In genomic region chr5:136089804-136090203, GRCh38 we compare ENCODE assay signal across 2 cellular contexts.
TF ChIP-seq lines count a peak whose summit lies in the region.

No MANE protein-coding gene starts in this region.

TF ChIP-seq in HEK293T, 16 proteins besides CTCF, POLR2A, EP300 and RAD21 (continued from another document):
- TF ChIP-seq FOXK2 (IDR thresholded peaks at IDR 0.05), result no peak

TF ChIP-seq in HepG2, 621 proteins besides CTCF, POLR2A, EP300 and RAD21 (continued from another document):
- TF ChIP-seq REST (IDR thresholded peaks at IDR 0.05; ENCODE audit: borderline replicate concordance in 1 of 2, low read depth in 1 of 2, low read length in 2 of 2), result peak in 1 of 2 experiments; percentile 67; a peak in 2 of 4 replicates
